In the genomic region with DNA sequence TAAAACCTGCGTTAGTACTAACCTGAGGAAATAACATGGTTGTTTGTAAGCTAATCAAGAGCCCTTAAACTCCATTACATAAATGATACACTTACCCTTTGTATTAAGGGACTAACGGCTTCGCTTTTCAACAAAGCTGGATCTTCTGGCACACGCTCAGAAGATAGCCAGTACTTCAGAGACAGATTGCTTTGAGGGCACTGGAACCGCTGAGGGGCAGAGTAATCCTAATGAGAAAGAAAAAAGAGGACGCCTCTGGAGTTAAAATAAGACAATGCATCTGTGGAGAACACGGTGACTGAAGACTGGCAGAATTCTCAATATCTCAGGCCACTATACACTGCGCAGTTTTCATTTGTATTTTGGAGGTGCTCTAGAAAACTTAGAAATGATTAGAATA, we compare ENCODE assay signal across 1 cellular context.
TF ChIP-seq lines count a peak whose summit lies in the region.

No MANE protein-coding gene starts in this region.

TF ChIP-seq in SK-N-SH, 30 proteins besides CTCF, POLR2A, EP300 and RAD21 (continued from another document):
- TF ChIP-seq, protein P1, sequence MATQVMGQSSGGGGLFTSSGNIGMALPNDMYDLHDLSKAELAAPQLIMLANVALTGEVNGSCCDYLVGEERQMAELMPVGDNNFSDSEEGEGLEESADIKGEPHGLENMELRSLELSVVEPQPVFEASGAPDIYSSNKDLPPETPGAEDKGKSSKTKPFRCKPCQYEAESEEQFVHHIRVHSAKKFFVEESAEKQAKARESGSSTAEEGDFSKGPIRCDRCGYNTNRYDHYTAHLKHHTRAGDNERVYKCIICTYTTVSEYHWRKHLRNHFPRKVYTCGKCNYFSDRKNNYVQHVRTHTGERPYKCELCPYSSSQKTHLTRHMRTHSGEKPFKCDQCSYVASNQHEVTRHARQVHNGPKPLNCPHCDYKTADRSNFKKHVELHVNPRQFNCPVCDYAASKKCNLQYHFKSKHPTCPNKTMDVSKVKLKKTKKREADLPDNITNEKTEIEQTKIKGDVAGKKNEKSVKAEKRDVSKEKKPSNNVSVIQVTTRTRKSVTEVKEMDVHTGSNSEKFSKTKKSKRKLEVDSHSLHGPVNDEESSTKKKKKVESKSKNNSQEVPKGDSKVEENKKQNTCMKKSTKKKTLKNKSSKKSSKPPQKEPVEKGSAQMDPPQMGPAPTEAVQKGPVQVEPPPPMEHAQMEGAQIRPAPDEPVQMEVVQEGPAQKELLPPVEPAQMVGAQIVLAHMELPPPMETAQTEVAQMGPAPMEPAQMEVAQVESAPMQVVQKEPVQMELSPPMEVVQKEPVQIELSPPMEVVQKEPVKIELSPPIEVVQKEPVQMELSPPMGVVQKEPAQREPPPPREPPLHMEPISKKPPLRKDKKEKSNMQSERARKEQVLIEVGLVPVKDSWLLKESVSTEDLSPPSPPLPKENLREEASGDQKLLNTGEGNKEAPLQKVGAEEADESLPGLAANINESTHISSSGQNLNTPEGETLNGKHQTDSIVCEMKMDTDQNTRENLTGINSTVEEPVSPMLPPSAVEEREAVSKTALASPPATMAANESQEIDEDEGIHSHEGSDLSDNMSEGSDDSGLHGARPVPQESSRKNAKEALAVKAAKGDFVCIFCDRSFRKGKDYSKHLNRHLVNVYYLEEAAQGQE (IDR thresholded peaks at IDR 0.05; ENCODE audit: low read depth, low read length), result no peak
- TF ChIP-seq JUND (IDR thresholded peaks at IDR 0.05), result no peak
- TF ChIP-seq RXRA (IDR thresholded peaks at IDR 0.05; ENCODE audit: borderline replicate concordance, low read depth), result no peak
- TF ChIP-seq, protein P2, sequence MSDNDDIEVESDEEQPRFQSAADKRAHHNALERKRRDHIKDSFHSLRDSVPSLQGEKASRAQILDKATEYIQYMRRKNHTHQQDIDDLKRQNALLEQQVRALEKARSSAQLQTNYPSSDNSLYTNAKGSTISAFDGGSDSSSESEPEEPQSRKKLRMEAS (IDR thresholded peaks at IDR 0.05; ENCODE audit: low read depth), result no peak
- TF ChIP-seq TEAD4 (IDR thresholded peaks at IDR 0.05; ENCODE audit: borderline replicate concordance, insufficient read depth), result no peak
- no peak for TF ChIP-seq FOXM1 (IDR thresholded peaks at IDR 0.05; ENCODE audit: low read depth)
- no peak for TF ChIP-seq FOXJ3 (CRISPR knock-in tag; IDR thresholded peaks at IDR 0.05)
- TF ChIP-seq NRF1 (IDR thresholded peaks at IDR 0.05; ENCODE audit: low read depth, low read length), result no peak
- TF ChIP-seq, protein P3, sequence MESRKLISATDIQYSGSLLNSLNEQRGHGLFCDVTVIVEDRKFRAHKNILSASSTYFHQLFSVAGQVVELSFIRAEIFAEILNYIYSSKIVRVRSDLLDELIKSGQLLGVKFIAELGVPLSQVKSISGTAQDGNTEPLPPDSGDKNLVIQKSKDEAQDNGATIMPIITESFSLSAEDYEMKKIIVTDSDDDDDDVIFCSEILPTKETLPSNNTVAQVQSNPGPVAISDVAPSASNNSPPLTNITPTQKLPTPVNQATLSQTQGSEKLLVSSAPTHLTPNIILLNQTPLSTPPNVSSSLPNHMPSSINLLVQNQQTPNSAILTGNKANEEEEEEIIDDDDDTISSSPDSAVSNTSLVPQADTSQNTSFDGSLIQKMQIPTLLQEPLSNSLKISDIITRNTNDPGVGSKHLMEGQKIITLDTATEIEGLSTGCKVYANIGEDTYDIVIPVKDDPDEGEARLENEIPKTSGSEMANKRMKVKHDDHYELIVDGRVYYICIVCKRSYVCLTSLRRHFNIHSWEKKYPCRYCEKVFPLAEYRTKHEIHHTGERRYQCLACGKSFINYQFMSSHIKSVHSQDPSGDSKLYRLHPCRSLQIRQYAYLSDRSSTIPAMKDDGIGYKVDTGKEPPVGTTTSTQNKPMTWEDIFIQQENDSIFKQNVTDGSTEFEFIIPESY (IDR thresholded peaks at IDR 0.05; ENCODE audit: borderline replicate concordance, low read depth), result no peak
- TF ChIP-seq ELF1 (IDR thresholded peaks at IDR 0.05), result no peak
- TF ChIP-seq RFX5 (IDR thresholded peaks at IDR 0.05; ENCODE audit: low read length), result no peak
- TF ChIP-seq POLR2AphosphoS5 (IDR thresholded peaks at IDR 0.05; ENCODE audit: low read depth, low read length), result no peak
- no peak for TF ChIP-seq CHD2 (IDR thresholded peaks at IDR 0.05; ENCODE audit: low read length, partially characterized antibody)
TF ChIP-seq in SK-N-SH: peak in this region for 0.
